In genomic region chr1:81802601-81803422, GRCh38 we compare ENCODE assay signal across 8 cellular contexts. TPM values are rescaled to one million over a fixed set of nuclear protein-coding genes. Genes with fewer than 3 reads are reported as not detected.
DNase-seq lines count a peak whose midpoint lies in the region; ATAC-seq and TF ChIP-seq lines count a peak whose summit lies in the region.

No MANE protein-coding gene starts in this region.

- 1% methylated on average over 36 of the region's 65 CpGs for WGBS in SK-N-SH (ENCODE audit: low lambda C conversion rate)

- peak; percentile 60 for TF ChIP-seq RAD21 in SK-N-SH (IDR thresholded peaks at IDR 0.05; ENCODE audit: low read length)

- peak overlapping the region; percentile 91 for H3K9ac ChIP-seq in SK-N-SH

- H3K4me3 ChIP-seq in HL-60 (replicated peaks; ENCODE audit: insufficient read depth, low read length) (peak overlapping the region; percentile 20), SK-N-SH (ENCODE audit: low read depth in 2 of 2, low read length in 1 of 2) (peak overlapping the region; percentile 91 to 97), neuron (ENCODE audit: low read length) (peak overlapping the region; percentile 85)

- H2AFZ ChIP-seq in SK-N-SH (ENCODE audit: low read depth) (peak overlapping the region; percentile 60), neuron (ENCODE audit: low read depth, low read length) (no peak overlapping the region)

- peak overlapping the region; percentile 78 for H3K4me2 ChIP-seq in SK-N-SH

- CTCF ChIA-PET in SK-N-SH (lab: Yijun Ruan, JAX): interaction anchor here (0.7 to 2.6 kb wide), 3 partner anchors 9 to 1584 kb away, joined by 3 to 10 read pairs (median 3); no protein-coding TSS in a partner anchor

- H3K36me3 ChIP-seq in SK-N-SH (replicated peaks in 1 of 2; ENCODE audit: control insufficient read depth in 1 of 2, insufficient read depth in 2 of 2, low read length in 1 of 2): no peaks in the 10 kb centered on the region
- no peaks in the 10 kb centered on the region for H3K36me3 ChIP-seq in neuron (ENCODE audit: insufficient read depth, low read length)

- no peak for TF ChIP-seq EP300 in SK-N-SH (IDR thresholded peaks at IDR 0.05; ENCODE audit: borderline replicate concordance in 1 of 2, low read depth in 1 of 2, low read length in 1 of 2)

- ATAC-seq in foreskin keratinocyte (peak; percentile 49), HG03280 (IDR thresholded peaks at IDR 0.05; ENCODE audit: unreplicated experiment) (no peak), HG02798 (IDR thresholded peaks at IDR 0.05; ENCODE audit: poor library complexity, unreplicated experiment) (no peak), GM18858 (IDR thresholded peaks at IDR 0.05; ENCODE audit: unreplicated experiment) (no peak)

- peaks cover 64% of the 10 kb centered on the region for H3K79me2 ChIP-seq in SK-N-SH (ENCODE audit: insufficient read depth)

- H3K9me3 ChIP-seq in SK-N-SH: no peaks in the 10 kb centered on the region
- no peaks in the 10 kb centered on the region for H3K9me3 ChIP-seq in neuron (ENCODE audit: low read length)

- POLR2A ChIA-PET in SK-N-SH (lab: Yijun Ruan, JAX): interaction anchor here (0.5 to 3.7 kb wide), 5 partner anchors 487 to 1962 kb away, joined by 3 to 26 read pairs (median 3); no protein-coding TSS in a partner anchor

- no peak for DNase-seq in AG09319 (ENCODE audit: extremely low read depth, low read depth)
- DNase-seq in HL-60 (ENCODE audit: low read depth in 1 of 2, low spot score in 1 of 2): no peak
- peak; percentile 77 for DNase-seq in SK-N-SH
- DNase-seq in foreskin keratinocyte: peak; percentile 20 to 58

- TF ChIP-seq CTCF in AG09319 (IDR thresholded peaks at IDR 0.05; ENCODE audit: low read depth, low read length) (peak; percentile 54), HL-60 (IDR thresholded peaks at IDR 0.05; ENCODE audit: insufficient read depth, low read length) (no peak), SK-N-SH (IDR thresholded peaks at IDR 0.05) (peak; percentile 49), foreskin keratinocyte (conservative IDR thresholded peaks at IDR 0.05) (peak; percentile 61)

- no peak overlapping the region for H3K27ac ChIP-seq in HL-60 (replicated peaks)
- H3K27ac ChIP-seq in SK-N-SH (ENCODE audit: low read depth in 2 of 2, low read length in 1 of 2): peak overlapping the region; percentile 92 to 97
- no peak overlapping the region for H3K27ac ChIP-seq in foreskin keratinocyte

- H3K4me1 ChIP-seq in SK-N-SH (ENCODE audit: control insufficient read depth in 1 of 2, insufficient read depth in 2 of 2, low read depth in 1 of 2, low read length in 1 of 2) (peaks cover 4 to 5% of the 10 kb centered on the region in 2 experiments; a peak in 2 of 4 replicates), foreskin keratinocyte (peaks cover 6% of the 10 kb centered on the region), neuron (ENCODE audit: insufficient read depth, low read length) (peaks cover 39% of the 10 kb centered on the region)

- H3F3A ChIP-seq in SK-N-SH (replicated peaks; ENCODE audit: insufficient read depth): peaks cover 34% of the 10 kb centered on the region

- H3K27me3 ChIP-seq in HL-60 (ENCODE audit: insufficient read depth, poor library complexity, severe bottlenecking): peaks cover 55% of the 10 kb centered on the region
- H3K27me3 ChIP-seq in SK-N-SH (ENCODE audit: insufficient read depth): no peaks in the 10 kb centered on the region
- H3K27me3 ChIP-seq in foreskin keratinocyte: peaks cover 15% of the 10 kb centered on the region
- H3K27me3 ChIP-seq in neuron (ENCODE audit: insufficient read depth, low read length): no peaks in the 10 kb centered on the region

- H3K9me2 ChIP-seq in SK-N-SH: no peaks in the 10 kb centered on the region

- peaks cover 14% of the 10 kb centered on the region; the same call in 1 of the 2 replicates for H4K20me1 ChIP-seq in SK-N-SH (ENCODE audit: insufficient read depth)

TF ChIP-seq in SK-N-SH, 30 proteins besides CTCF, POLR2A, EP300 and RAD21:
- TF ChIP-seq JUND (IDR thresholded peaks at IDR 0.05): no peak
- TF ChIP-seq YY1 (IDR thresholded peaks at IDR 0.05; ENCODE audit: low read depth): 0 out of 2 replicates have a peak, but pooled peaks have one; percentile 44
- TF ChIP-seq POLR2AphosphoS5 (IDR thresholded peaks at IDR 0.05; ENCODE audit: low read depth, low read length): peak; percentile 31; the same call in 1 of the 2 replicates
- peak; percentile 32 for TF ChIP-seq SMC3 (IDR thresholded peaks at IDR 0.05; ENCODE audit: low read depth, low read length)
- TF ChIP-seq USF1 (IDR thresholded peaks at IDR 0.05; ENCODE audit: borderline replicate concordance, low read depth): no peak
- TF ChIP-seq MAX (IDR thresholded peaks at IDR 0.05; ENCODE audit: low read depth): peak; percentile 28; the same call in 1 of the 2 replicates

RNA-seq across cellular contexts. Expression of gene ADGRL2, which starts 2.1 kb away (rescaled TPM):
- polyA plus RNA-seq in SK-N-SH (2012; rRNA removed): 40.3 and 52.4 TPM in 2 replicates
- polyA plus RNA-seq in SK-N-SH (2012; cell fraction: cytosol; rRNA removed): 42.5 and 50.3 TPM in 2 replicates
- polyA plus RNA-seq in SK-N-SH (2012; cell fraction: nucleus; rRNA removed): 29.1 and 92.1 TPM in 2 replicates
- total RNA-seq in foreskin keratinocyte: 9.8 and 15.0 TPM in 2 replicates
- polyA plus RNA-seq in foreskin keratinocyte: 2.4 and 4.8 TPM in 2 replicates

Comparison
In these comparisons a context has a peak if more than half of its experiments do, and no peak if none do; other contexts are left out.
1. DNase-seq: peak in SK-N-SH (single experiment) and foreskin keratinocyte (2 of 2); none in AG09319 (single experiment) and HL-60 (0 of 2).
2. H3K27ac ChIP-seq: peak in SK-N-SH (2 of 2); none in HL-60 (single experiment) and foreskin keratinocyte (single experiment).
3. H3K4me3 ChIP-seq: peak in every context shown above with its lines; median percentile 94 in SK-N-SH; 85 in neuron; 20 in HL-60.